2 cellular contexts compared by ENCODE assay signal in the genomic region with DNA sequence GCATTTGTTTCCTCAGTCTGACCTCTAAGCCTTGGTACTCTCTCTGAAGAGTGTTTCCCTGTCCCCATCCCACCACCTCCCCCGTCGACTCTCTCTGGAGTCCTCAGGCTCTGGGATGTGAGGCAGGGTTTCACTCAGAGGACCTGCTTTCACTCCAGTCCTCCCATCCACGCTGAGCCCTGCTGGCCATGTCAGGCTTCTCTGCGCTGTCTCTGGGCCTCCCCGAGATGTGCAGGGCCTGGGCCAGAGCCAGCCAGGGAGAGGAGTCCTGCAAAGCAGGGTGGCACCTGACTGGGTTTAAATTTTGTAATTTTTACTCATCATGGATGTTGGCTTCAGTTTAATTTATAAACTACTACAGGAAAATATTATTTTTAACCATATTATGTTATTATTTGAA.
TF ChIP-seq lines count a peak whose summit lies in the region.

No MANE protein-coding gene starts in this region.

TF ChIP-seq in GM23338, 12 proteins besides CTCF, POLR2A, EP300 and RAD21 (continued from another document):
- TF ChIP-seq, protein P1, sequence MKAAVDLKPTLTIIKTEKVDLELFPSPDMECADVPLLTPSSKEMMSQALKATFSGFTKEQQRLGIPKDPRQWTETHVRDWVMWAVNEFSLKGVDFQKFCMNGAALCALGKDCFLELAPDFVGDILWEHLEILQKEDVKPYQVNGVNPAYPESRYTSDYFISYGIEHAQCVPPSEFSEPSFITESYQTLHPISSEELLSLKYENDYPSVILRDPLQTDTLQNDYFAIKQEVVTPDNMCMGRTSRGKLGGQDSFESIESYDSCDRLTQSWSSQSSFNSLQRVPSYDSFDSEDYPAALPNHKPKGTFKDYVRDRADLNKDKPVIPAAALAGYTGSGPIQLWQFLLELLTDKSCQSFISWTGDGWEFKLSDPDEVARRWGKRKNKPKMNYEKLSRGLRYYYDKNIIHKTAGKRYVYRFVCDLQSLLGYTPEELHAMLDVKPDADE (IDR thresholded peaks at IDR 0.05) = no peak
- TF ChIP-seq POLR2AphosphoS5 (IDR thresholded peaks at IDR 0.05; ENCODE audit: low read depth) (no peak), STAT1 (IDR thresholded peaks at IDR 0.05; ENCODE audit: unreplicated experiment) (no peak), EZH2phosphoT487 (IDR thresholded peaks at IDR 0.05; ENCODE audit: unreplicated experiment) (no peak), EZH2 (IDR thresholded peaks at IDR 0.05; ENCODE audit: low read depth, unreplicated experiment) (no peak)
- TF ChIP-seq, protein P2, sequence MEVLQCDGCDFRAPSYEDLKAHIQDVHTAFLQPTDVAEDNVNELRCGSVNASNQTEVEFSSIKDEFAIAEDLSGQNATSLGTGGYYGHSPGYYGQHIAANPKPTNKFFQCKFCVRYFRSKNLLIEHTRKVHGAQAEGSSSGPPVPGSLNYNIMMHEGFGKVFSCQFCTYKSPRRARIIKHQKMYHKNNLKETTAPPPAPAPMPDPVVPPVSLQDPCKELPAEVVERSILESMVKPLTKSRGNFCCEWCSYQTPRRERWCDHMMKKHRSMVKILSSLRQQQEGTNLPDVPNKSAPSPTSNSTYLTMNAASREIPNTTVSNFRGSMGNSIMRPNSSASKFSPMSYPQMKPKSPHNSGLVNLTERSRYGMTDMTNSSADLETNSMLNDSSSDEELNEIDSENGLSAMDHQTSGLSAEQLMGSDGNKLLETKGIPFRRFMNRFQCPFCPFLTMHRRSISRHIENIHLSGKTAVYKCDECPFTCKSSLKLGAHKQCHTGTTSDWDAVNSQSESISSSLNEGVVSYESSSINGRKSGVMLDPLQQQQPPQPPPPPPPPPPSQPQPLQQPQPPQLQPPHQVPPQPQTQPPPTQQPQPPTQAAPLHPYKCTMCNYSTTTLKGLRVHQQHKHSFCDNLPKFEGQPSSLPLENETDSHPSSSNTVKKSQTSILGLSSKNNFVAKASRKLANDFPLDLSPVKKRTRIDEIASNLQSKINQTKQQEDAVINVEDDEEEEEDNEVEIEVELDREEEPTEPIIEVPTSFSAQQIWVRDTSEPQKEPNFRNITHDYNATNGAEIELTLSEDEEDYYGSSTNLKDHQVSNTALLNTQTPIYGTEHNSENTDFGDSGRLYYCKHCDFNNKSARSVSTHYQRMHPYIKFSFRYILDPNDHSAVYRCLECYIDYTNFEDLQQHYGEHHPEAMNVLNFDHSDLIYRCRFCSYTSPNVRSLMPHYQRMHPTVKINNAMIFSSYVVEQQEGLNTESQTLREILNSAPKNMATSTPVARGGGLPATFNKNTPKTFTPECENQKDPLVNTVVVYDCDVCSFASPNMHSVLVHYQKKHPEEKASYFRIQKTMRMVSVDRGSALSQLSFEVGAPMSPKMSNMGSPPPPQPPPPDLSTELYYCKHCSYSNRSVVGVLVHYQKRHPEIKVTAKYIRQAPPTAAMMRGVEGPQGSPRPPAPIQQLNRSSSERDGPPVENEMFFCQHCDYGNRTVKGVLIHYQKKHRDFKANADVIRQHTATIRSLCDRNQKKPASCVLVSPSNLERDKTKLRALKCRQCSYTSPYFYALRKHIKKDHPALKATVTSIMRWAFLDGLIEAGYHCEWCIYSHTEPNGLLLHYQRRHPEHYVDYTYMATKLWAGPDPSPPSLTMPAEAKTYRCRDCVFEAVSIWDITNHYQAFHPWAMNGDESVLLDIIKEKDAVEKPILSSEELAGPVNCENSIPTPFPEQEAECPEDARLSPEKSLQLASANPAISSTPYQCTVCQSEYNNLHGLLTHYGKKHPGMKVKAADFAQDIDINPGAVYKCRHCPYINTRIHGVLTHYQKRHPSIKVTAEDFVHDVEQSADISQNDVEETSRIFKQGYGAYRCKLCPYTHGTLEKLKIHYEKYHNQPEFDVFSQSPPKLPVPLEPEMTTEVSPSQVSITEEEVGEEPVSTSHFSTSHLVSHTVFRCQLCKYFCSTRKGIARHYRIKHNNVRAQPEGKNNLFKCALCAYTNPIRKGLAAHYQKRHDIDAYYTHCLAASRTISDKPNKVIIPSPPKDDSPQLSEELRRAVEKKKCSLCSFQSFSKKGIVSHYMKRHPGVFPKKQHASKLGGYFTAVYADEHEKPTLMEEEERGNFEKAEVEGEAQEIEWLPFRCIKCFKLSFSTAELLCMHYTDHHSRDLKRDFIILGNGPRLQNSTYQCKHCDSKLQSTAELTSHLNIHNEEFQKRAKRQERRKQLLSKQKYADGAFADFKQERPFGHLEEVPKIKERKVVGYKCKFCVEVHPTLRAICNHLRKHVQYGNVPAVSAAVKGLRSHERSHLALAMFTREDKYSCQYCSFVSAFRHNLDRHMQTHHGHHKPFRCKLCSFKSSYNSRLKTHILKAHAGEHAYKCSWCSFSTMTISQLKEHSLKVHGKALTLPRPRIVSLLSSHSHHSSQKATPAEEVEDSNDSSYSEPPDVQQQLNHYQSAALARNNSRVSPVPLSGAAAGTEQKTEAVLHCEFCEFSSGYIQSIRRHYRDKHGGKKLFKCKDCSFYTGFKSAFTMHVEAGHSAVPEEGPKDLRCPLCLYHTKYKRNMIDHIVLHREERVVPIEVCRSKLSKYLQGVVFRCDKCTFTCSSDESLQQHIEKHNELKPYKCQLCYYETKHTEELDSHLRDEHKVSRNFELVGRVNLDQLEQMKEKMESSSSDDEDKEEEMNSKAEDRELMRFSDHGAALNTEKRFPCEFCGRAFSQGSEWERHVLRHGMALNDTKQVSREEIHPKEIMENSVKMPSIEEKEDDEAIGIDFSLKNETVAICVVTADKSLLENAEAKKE (CRISPR knock-in tag; IDR thresholded peaks at IDR 0.05) = no peak

TF ChIP-seq in WTC11, 78 proteins besides CTCF, POLR2A, EP300 and RAD21 (continued from another document):
- TF ChIP-seq, protein P3, sequence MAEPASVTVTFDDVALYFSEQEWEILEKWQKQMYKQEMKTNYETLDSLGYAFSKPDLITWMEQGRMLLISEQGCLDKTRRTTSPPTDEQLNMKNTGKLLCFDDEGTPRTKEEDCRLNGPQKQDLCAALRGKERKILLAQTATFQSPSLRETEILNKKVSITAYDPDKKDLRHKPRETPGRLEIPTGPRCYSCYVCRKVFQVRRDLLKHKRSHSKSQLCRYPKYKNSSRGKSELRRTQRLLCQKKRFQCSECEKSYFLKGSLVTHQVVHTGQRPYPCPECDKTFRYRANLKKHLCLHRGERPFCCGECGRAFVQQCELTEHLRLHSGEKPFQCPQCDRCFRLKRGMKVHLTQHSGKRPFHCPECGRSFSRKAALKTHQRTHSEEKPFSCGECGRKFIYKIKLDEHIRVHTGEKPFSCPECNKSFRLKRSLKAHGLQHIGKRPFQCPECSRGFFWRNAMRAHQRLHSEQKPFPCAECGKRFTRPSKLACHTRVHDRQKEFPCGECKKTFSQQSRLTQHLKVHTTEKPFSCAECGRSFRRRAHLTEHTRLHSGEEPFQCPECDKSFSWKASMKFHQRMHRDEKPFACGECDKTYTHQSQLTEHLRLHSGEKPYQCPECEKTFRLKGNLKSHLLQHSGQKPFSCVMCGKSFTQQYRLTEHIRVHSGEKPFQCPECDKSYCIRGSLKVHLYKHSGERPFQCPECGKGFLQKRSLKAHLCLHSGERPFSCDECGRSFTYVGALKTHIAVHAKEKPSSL (CRISPR knock-in tag; conservative IDR thresholded peaks at IDR 0.05) = no peak
- TF ChIP-seq SMAD3 (CRISPR knock-in tag; IDR thresholded peaks at IDR 0.05; ENCODE audit: borderline replicate concordance) (no peak), ZNF396 (CRISPR knock-in tag; IDR thresholded peaks at IDR 0.05; ENCODE audit: borderline replicate concordance) (no peak), TEAD1 (CRISPR knock-in tag; IDR thresholded peaks at IDR 0.05) (no peak), ELF4 (CRISPR knock-in tag; IDR thresholded peaks at IDR 0.05; ENCODE audit: low read depth) (no peak), NFYB (CRISPR knock-in tag; conservative IDR thresholded peaks at IDR 0.05; ENCODE audit: low read depth) (no peak), ZNF121 (CRISPR knock-in tag; IDR thresholded peaks at IDR 0.05) (no peak), FOXK1 (CRISPR knock-in tag; IDR thresholded peaks at IDR 0.05) (no peak), CBFB (CRISPR knock-in tag; IDR thresholded peaks at IDR 0.05; ENCODE audit: low read depth) (no peak), GRHL2 (CRISPR knock-in tag; IDR thresholded peaks at IDR 0.05; ENCODE audit: insufficient replicate concordance, severe bottlenecking) (no peak), ETV6 (CRISPR knock-in tag; IDR thresholded peaks at IDR 0.05) (no peak), FOXP1 (CRISPR knock-in tag; IDR thresholded peaks at IDR 0.05; ENCODE audit: borderline replicate concordance) (no peak), ZNF232 (CRISPR knock-in tag; IDR thresholded peaks at IDR 0.05) (no peak)
- TF ChIP-seq, protein P4, sequence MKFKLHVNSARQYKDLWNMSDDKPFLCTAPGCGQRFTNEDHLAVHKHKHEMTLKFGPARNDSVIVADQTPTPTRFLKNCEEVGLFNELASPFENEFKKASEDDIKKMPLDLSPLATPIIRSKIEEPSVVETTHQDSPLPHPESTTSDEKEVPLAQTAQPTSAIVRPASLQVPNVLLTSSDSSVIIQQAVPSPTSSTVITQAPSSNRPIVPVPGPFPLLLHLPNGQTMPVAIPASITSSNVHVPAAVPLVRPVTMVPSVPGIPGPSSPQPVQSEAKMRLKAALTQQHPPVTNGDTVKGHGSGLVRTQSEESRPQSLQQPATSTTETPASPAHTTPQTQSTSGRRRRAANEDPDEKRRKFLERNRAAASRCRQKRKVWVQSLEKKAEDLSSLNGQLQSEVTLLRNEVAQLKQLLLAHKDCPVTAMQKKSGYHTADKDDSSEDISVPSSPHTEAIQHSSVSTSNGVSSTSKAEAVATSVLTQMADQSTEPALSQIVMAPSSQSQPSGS (CRISPR knock-in tag; IDR thresholded peaks at IDR 0.05; ENCODE audit: borderline replicate concordance, low read depth) = no peak
- TF ChIP-seq, protein P5, sequence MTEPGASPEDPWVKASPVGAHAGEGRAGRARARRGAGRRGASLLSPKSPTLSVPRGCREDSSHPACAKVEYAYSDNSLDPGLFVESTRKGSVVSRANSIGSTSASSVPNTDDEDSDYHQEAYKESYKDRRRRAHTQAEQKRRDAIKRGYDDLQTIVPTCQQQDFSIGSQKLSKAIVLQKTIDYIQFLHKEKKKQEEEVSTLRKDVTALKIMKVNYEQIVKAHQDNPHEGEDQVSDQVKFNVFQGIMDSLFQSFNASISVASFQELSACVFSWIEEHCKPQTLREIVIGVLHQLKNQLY (CRISPR knock-in tag; IDR thresholded peaks at IDR 0.05) = no peak
- TF ChIP-seq, protein P6, sequence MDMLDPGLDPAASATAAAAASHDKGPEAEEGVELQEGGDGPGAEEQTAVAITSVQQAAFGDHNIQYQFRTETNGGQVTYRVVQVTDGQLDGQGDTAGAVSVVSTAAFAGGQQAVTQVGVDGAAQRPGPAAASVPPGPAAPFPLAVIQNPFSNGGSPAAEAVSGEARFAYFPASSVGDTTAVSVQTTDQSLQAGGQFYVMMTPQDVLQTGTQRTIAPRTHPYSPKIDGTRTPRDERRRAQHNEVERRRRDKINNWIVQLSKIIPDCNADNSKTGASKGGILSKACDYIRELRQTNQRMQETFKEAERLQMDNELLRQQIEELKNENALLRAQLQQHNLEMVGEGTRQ (CRISPR knock-in tag; IDR thresholded peaks at IDR 0.05) = no peak
- TF ChIP-seq, protein P7, sequence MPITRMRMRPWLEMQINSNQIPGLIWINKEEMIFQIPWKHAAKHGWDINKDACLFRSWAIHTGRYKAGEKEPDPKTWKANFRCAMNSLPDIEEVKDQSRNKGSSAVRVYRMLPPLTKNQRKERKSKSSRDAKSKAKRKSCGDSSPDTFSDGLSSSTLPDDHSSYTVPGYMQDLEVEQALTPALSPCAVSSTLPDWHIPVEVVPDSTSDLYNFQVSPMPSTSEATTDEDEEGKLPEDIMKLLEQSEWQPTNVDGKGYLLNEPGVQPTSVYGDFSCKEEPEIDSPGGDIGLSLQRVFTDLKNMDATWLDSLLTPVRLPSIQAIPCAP (CRISPR knock-in tag; IDR thresholded peaks at IDR 0.05) = no peak
- TF ChIP-seq, protein P8, sequence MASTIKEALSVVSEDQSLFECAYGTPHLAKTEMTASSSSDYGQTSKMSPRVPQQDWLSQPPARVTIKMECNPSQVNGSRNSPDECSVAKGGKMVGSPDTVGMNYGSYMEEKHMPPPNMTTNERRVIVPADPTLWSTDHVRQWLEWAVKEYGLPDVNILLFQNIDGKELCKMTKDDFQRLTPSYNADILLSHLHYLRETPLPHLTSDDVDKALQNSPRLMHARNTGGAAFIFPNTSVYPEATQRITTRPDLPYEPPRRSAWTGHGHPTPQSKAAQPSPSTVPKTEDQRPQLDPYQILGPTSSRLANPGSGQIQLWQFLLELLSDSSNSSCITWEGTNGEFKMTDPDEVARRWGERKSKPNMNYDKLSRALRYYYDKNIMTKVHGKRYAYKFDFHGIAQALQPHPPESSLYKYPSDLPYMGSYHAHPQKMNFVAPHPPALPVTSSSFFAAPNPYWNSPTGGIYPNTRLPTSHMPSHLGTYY (CRISPR knock-in tag; IDR thresholded peaks at IDR 0.05) = no peak
